Comparison of ENCODE assay signal across 1 cellular context in genomic region chr11:98979212-98979611, GRCh38.
TF ChIP-seq lines count a peak whose summit lies in the region.

No MANE protein-coding gene starts in this region.

TF ChIP-seq in GM23338, 12 proteins besides CTCF, POLR2A, EP300 and RAD21 (continued from another document):
- TF ChIP-seq, protein P1, sequence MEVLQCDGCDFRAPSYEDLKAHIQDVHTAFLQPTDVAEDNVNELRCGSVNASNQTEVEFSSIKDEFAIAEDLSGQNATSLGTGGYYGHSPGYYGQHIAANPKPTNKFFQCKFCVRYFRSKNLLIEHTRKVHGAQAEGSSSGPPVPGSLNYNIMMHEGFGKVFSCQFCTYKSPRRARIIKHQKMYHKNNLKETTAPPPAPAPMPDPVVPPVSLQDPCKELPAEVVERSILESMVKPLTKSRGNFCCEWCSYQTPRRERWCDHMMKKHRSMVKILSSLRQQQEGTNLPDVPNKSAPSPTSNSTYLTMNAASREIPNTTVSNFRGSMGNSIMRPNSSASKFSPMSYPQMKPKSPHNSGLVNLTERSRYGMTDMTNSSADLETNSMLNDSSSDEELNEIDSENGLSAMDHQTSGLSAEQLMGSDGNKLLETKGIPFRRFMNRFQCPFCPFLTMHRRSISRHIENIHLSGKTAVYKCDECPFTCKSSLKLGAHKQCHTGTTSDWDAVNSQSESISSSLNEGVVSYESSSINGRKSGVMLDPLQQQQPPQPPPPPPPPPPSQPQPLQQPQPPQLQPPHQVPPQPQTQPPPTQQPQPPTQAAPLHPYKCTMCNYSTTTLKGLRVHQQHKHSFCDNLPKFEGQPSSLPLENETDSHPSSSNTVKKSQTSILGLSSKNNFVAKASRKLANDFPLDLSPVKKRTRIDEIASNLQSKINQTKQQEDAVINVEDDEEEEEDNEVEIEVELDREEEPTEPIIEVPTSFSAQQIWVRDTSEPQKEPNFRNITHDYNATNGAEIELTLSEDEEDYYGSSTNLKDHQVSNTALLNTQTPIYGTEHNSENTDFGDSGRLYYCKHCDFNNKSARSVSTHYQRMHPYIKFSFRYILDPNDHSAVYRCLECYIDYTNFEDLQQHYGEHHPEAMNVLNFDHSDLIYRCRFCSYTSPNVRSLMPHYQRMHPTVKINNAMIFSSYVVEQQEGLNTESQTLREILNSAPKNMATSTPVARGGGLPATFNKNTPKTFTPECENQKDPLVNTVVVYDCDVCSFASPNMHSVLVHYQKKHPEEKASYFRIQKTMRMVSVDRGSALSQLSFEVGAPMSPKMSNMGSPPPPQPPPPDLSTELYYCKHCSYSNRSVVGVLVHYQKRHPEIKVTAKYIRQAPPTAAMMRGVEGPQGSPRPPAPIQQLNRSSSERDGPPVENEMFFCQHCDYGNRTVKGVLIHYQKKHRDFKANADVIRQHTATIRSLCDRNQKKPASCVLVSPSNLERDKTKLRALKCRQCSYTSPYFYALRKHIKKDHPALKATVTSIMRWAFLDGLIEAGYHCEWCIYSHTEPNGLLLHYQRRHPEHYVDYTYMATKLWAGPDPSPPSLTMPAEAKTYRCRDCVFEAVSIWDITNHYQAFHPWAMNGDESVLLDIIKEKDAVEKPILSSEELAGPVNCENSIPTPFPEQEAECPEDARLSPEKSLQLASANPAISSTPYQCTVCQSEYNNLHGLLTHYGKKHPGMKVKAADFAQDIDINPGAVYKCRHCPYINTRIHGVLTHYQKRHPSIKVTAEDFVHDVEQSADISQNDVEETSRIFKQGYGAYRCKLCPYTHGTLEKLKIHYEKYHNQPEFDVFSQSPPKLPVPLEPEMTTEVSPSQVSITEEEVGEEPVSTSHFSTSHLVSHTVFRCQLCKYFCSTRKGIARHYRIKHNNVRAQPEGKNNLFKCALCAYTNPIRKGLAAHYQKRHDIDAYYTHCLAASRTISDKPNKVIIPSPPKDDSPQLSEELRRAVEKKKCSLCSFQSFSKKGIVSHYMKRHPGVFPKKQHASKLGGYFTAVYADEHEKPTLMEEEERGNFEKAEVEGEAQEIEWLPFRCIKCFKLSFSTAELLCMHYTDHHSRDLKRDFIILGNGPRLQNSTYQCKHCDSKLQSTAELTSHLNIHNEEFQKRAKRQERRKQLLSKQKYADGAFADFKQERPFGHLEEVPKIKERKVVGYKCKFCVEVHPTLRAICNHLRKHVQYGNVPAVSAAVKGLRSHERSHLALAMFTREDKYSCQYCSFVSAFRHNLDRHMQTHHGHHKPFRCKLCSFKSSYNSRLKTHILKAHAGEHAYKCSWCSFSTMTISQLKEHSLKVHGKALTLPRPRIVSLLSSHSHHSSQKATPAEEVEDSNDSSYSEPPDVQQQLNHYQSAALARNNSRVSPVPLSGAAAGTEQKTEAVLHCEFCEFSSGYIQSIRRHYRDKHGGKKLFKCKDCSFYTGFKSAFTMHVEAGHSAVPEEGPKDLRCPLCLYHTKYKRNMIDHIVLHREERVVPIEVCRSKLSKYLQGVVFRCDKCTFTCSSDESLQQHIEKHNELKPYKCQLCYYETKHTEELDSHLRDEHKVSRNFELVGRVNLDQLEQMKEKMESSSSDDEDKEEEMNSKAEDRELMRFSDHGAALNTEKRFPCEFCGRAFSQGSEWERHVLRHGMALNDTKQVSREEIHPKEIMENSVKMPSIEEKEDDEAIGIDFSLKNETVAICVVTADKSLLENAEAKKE (CRISPR knock-in tag; IDR thresholded peaks at IDR 0.05) = no peak
- TF ChIP-seq NANOG (IDR thresholded peaks at IDR 0.05; ENCODE audit: borderline replicate concordance) (no peak), ZNF114 (CRISPR knock-in tag; IDR thresholded peaks at IDR 0.05) (no peak), JUNB (IDR thresholded peaks at IDR 0.05; ENCODE audit: unreplicated experiment) (no peak), STAT1 (IDR thresholded peaks at IDR 0.05; ENCODE audit: unreplicated experiment) (no peak), POLR2AphosphoS5 (IDR thresholded peaks at IDR 0.05; ENCODE audit: low read depth) (no peak)
